ENCODE assay signal across 23 cellular contexts in genomic region chr14:104882991-104883660, GRCh38. TPM values are rescaled to one million over a fixed set of nuclear protein-coding genes. Genes with fewer than 3 reads are reported as not detected.
DNase-seq lines count a peak whose midpoint lies in the region; ATAC-seq, FAIRE-seq and TF ChIP-seq lines count a peak whose summit lies in the region.
"Had no signal": no experiment of that assay in that cellular context is flagged by ENCODE, and none has a peak within 500 bp of the region (broad histone marks: within the 10 kb centered on the region; RNA-seq: fewer than 3 reads in every experiment).

No MANE protein-coding gene starts in this region.

- H3K9me3 Mint-ChIP-seq in chondrocyte (ENCODE audit: low read depth) = no peaks in the 10 kb centered on the region
- H3K9me3 Mint-ChIP-seq: activated naive CD4-positive, alpha-beta T cell treated with anti-CD3 and anti-CD28 coated beads, Interleukin-2, amount 50 U/mL, for 72 hours; activated T-helper 2 cell treated with anti-CD3 and anti-CD28 coated beads, Interferon-gamma antibody, Interleukin-2, Interleukin-4, amounts not matched to agents 10 μg/mL and 5 μg/mL and 100 μg/mL, durations not matched to agents 14 hours and 24 hours and 36 hours; H9; naive thymus-derived CD8-positive, alpha-beta T cell; stimulated activated naive CD8-positive, alpha-beta T cell treated with anti-CD3 and anti-CD28 coated beads, Interleukin-15, Interleukin-2, amounts not matched to agents 100 ng/mL and 50 ng/mL, for 24 hours had no signal

- H3K27me3 Mint-ChIP-seq in chondrocyte (ENCODE audit: low read depth) = no peaks in the 10 kb centered on the region
- H3K27me3 Mint-ChIP-seq: stimulated activated naive CD8-positive, alpha-beta T cell treated with anti-CD3 and anti-CD28 coated beads, Interleukin-15, Interleukin-2, amounts not matched to agents 100 ng/mL and 50 ng/mL, for 24 hours had no signal

- FAIRE-seq in HepG2 (lab: Jason Lieb, UNC) = no peak
- FAIRE-seq: GM12892, RCC 7860 had no signal

- CTCF ChIA-PET in HepG2 (lab: Yijun Ruan, JAX; ENCODE audit: low intra/inter-chr PET ratio, low total read pairs) = no interaction called here

- no peak for ATAC-seq in HepG2
- ATAC-seq in right lobe of liver = no peak
- no peak for ATAC-seq in GM18502 (IDR thresholded peaks at IDR 0.05; ENCODE audit: poor library complexity, unreplicated experiment)
- ATAC-seq: naive thymus-derived CD8-positive, alpha-beta T cell had no signal

- intact Hi-C loops in HepG2 (cut with micrococcal nuclease; ENCODE audit: unreplicated experiment) (no loop called here), right lobe of liver (cut with DNase I) (no loop called here)

- no peaks in the 10 kb centered on the region for H3K4me1 Mint-ChIP-seq in chondrocyte (ENCODE audit: low read depth)

- no peaks in the 10 kb centered on the region for H4K20me1 ChIP-seq in HepG2 (ENCODE audit: insufficient read depth, low read length)

- H3K9ac ChIP-seq in HepG2 (ENCODE audit: insufficient read depth, low read depth, low read length) = no peak overlapping the region
- H3K9ac ChIP-seq: KMS-11 had no signal

- no peak for TF ChIP-seq CTCF in HepG2 (CRISPR knock-in tag; IDR thresholded peaks at IDR 0.05)
- no peak for TF ChIP-seq CTCF in right lobe of liver (IDR thresholded peaks at IDR 0.05)
- TF ChIP-seq CTCF in chondrocyte (IDR thresholded peaks at IDR 0.05) = no peak

- TF ChIP-seq EP300 in HepG2 (IDR thresholded peaks at IDR 0.05; ENCODE audit: low read depth in 2 of 2, low read length in 2 of 2) (no peak), HepG2 (CRISPR knock-in tag; IDR thresholded peaks at IDR 0.05; ENCODE audit: borderline replicate concordance) (no peak)

- POLR2A ChIA-PET in HepG2 (lab: Yijun Ruan, JAX) = no interaction called here

- no peak overlapping the region for H3K4me3 Mint-ChIP-seq in chondrocyte (ENCODE audit: unreplicated experiment)
- H3K4me3 Mint-ChIP-seq: H9; naive thymus-derived CD8-positive, alpha-beta T cell; stimulated activated naive CD8-positive, alpha-beta T cell treated with anti-CD3 and anti-CD28 coated beads, Interleukin-15, Interleukin-2, amounts not matched to agents 100 ng/mL and 50 ng/mL, for 24 hours had no signal

- H3K4me1 ChIP-seq in HepG2 (ENCODE audit: insufficient read depth, low read length) = no peaks in the 10 kb centered on the region
- H3K4me1 ChIP-seq in right lobe of liver = no peaks in the 10 kb centered on the region

- no peak overlapping the region for H2AFZ ChIP-seq in HepG2 (ENCODE audit: low read length)

- no peak overlapping the region for H3K4me3 ChIP-seq in HepG2 (replicated peaks in 1 of 3; ENCODE audit: insufficient read depth in 1 of 3, low read depth in 2 of 3, low read length in 3 of 3)
- no peak overlapping the region for H3K4me3 ChIP-seq in right lobe of liver
- H3K4me3 ChIP-seq: SJCRH30, thoracic aorta had no signal

- no peak for TF ChIP-seq POLR2A in HepG2 (IDR thresholded peaks at IDR 0.05; ENCODE audit: insufficient read depth in 1 of 2, low read depth in 2 of 2, low read length in 2 of 2)
- no peak for TF ChIP-seq POLR2A in right lobe of liver (IDR thresholded peaks at IDR 0.05)

- in situ Hi-C loops in HepG2 (cut with HindIII; ENCODE audit: extremely low pct_ligation_motif_present, low pct_unique_long_range_greater_than_20kb) = no loop called here

- no peak overlapping the region for H3K27ac Mint-ChIP-seq in chondrocyte (ENCODE audit: unreplicated experiment)
- H3K27ac Mint-ChIP-seq: activated naive CD4-positive, alpha-beta T cell treated with anti-CD3 and anti-CD28 coated beads, Interleukin-2, amount 50 U/mL, for 72 hours; activated T-helper 2 cell treated with anti-CD3 and anti-CD28 coated beads, Interferon-gamma antibody, Interleukin-2, Interleukin-4, amounts not matched to agents 10 μg/mL and 5 μg/mL and 100 μg/mL, durations not matched to agents 14 hours and 24 hours and 36 hours; H9; naive thymus-derived CD8-positive, alpha-beta T cell; stimulated activated naive CD8-positive, alpha-beta T cell treated with anti-CD3 and anti-CD28 coated beads, Interleukin-15, Interleukin-2, amounts not matched to agents 100 ng/mL and 50 ng/mL, for 24 hours had no signal

- H3K36me3 ChIP-seq in HepG2 (replicated peaks in 1 of 2; ENCODE audit: control insufficient read depth in 1 of 2, insufficient read depth in 2 of 2, low read length in 2 of 2) = peaks cover 15 to 26% of the 10 kb centered on the region in 2 experiments; a peak in 3 of 5 replicates
- H3K36me3 ChIP-seq in right lobe of liver = peaks cover 0 to 29% (median 0%) of the 10 kb centered on the region in 4 donors
- H3K36me3 ChIP-seq: SJCRH30 had no signal

- BruUV-seq in HepG2 (replicated peaks; lab: Mats Ljungman, UMichigan) = no TSS peak

- H3K79me2 ChIP-seq in HepG2 (ENCODE audit: insufficient read depth, low read length) = no peaks in the 10 kb centered on the region

- H3K27me3 ChIP-seq in HepG2 (ENCODE audit: control insufficient read depth in 1 of 2, insufficient read depth in 2 of 2, low read length in 2 of 2) = no peaks in the 10 kb centered on the region
- H3K27me3 ChIP-seq in right lobe of liver = no peaks in the 10 kb centered on the region

- DNase-seq in HepG2 (ENCODE audit: low spot score) (no peak), right lobe of liver (no peak), chondrocyte (ENCODE audit: low spot score) (peak; percentile 84), iPS-NIHi11 (ENCODE audit: low spot score) (peak; percentile 11), NCI-H128 (lab: John Stamatoyannopoulos, UW; ENCODE audit: unreplicated experiment) (no peak), ecto neural progenitor cell (ENCODE audit: low spot score) (no peak)
- DNase-seq: amygdala, midbrain, NCI-H1417 treated with DMSO at 0.1 percent for 48 hours, NCI-H2081 treated with DMSO at 0.1 percent for 48 hours, SW 1271, T-helper 9 cell had no signal

- no peak overlapping the region for H3K4me2 ChIP-seq in HepG2 (ENCODE audit: low read depth, low read length)
- H3K4me2 ChIP-seq: KMS-11 had no signal

- no peak for TF ChIP-seq RAD21 in HepG2 (CRISPR knock-in tag; IDR thresholded peaks at IDR 0.05)

- H3K9me3 ChIP-seq in HepG2 (ENCODE audit: low read length) (no peaks in the 10 kb centered on the region), right lobe of liver (no peaks in the 10 kb centered on the region)
- H3K9me3 ChIP-seq: SJCRH30, thoracic aorta had no signal

- WGBS in HepG2 (ENCODE audit: low lambda C conversion rate) = 95% methylated on average over 16 of the region's 38 CpGs
- WGBS in right lobe of liver (ENCODE audit: insufficient coverage, low coverage, low lambda C conversion rate, missing lambda C conversion rate) = 20% methylated on average over 1 of the region's 38 CpGs

- H3K27ac ChIP-seq in HepG2 (ENCODE audit: extremely low read length, insufficient read depth, low read length) = no peak overlapping the region
- no peak overlapping the region for H3K27ac ChIP-seq in right lobe of liver
- H3K27ac ChIP-seq: KMS-11, SJCRH30, thoracic aorta had no signal

- H3K36me3 Mint-ChIP-seq in chondrocyte (ENCODE audit: low read depth) = peaks cover 11% of the 10 kb centered on the region
- H3K36me3 Mint-ChIP-seq: activated naive CD4-positive, alpha-beta T cell treated with anti-CD3 and anti-CD28 coated beads, Interleukin-2, amount 50 U/mL, for 72 hours; naive thymus-derived CD8-positive, alpha-beta T cell had no signal

RNA-seq across cellular contexts. Expression of gene CEP170B, which starts 18.1 kb away (rescaled TPM):
- total RNA-seq in HepG2 (2016; rRNA removed; fragmentation: Illumina TruSeq; extraction: Trizol) = 4.4 and 8.8 TPM in 2 replicates
- total RNA-seq in HepG2 (2016; cell fraction: cytosol; rRNA removed; fragmentation: Illumina TruSeq; extraction: Trizol; ENCODE audit: low read depth) = 1.9 and 3.8 TPM in 2 replicates
- total RNA-seq in HepG2 (2016; cell fraction: insoluble cytoplasmic fraction; rRNA removed; fragmentation: Illumina TruSeq; extraction: Trizol) = 3.5 and 8.9 TPM in 2 replicates
- total RNA-seq in HepG2 (2016; cell fraction: membrane; rRNA removed; fragmentation: Illumina TruSeq; extraction: Trizol) = 2.8 and 3.2 TPM in 2 replicates
- 7.2 and 8.8 TPM in 2 replicates for total RNA-seq in HepG2 (2016; cell fraction: nucleus; rRNA removed; fragmentation: Illumina TruSeq; extraction: Trizol)
- polyA plus RNA-seq in HepG2 (2011; rRNA removed) = 4.3 and 6.2 TPM in 2 replicates
- 3.5 and 4.9 TPM in 2 replicates for polyA plus RNA-seq in HepG2 (2011; cell fraction: cytosol; rRNA removed)
- 25.2 and 37.7 TPM in 2 replicates for polyA plus RNA-seq in HepG2 (2011; cell fraction: nucleus; rRNA removed)
- 7.4 and 10.5 TPM in 2 replicates for polyA plus RNA-seq in HepG2 (2012)
- polyA plus RNA-seq in HepG2 (2016; cell fraction: cytosol; fragmentation: Illumina TruSeq; extraction: Trizol; ENCODE audit: low read depth) = 0.50 and 0.58 TPM in 2 replicates
- 4.9 and 7.1 TPM in 2 replicates for polyA plus RNA-seq in HepG2 (2016; cell fraction: insoluble cytoplasmic fraction; fragmentation: Illumina TruSeq; extraction: Trizol; ENCODE audit: low read depth)
- 1.8 and 2.2 TPM in 2 replicates for polyA plus RNA-seq in HepG2 (2016; cell fraction: membrane; fragmentation: Illumina TruSeq; extraction: Trizol; ENCODE audit: low read depth)
- 43.8 and 50.2 TPM in 2 replicates for polyA plus RNA-seq in HepG2 (2016; cell fraction: nucleus; fragmentation: Illumina TruSeq; extraction: Trizol; ENCODE audit: insufficient read depth, low read depth)
- 6.4 and 7.9 TPM in 2 replicates for polyA minus RNA-seq in HepG2 (2011; rRNA and poly(A)+ RNA removed; ENCODE audit: low replicate concordance)
- 4.6 and 7.0 TPM in 2 replicates for polyA minus RNA-seq in HepG2 (2011; cell fraction: cytosol; rRNA and poly(A)+ RNA removed)
- 4.1 and 5.7 TPM in 2 replicates for polyA minus RNA-seq in HepG2 (2011; cell fraction: nucleus; rRNA and poly(A)+ RNA removed)
- total RNA-seq in right lobe of liver = 10 to 100 TPM; 13.2 to 22.4 (median 16.8) TPM
- 31.7 to 39.6 TPM (median 39.2 TPM) in 3 replicates for total RNA-seq in chondrocyte

RNA-seq across cellular contexts. Expression of gene PLD4, which starts 41.6 kb away (rescaled TPM):
- total RNA-seq in HepG2 (2016; rRNA removed; fragmentation: Illumina TruSeq; extraction: Trizol) (not detected in 2 replicates), right lobe of liver (under 1 TPM in 4 of 6 experiments, not detected in 2; 0.12 to 0.49 (median 0.33) TPM), chondrocyte (0.07 to 0.10 TPM in 2 of 3 replicates, not detected in the other)
- total RNA-seq in HepG2 (2016; cell fraction: cytosol; rRNA removed; fragmentation: Illumina TruSeq; extraction: Trizol; ENCODE audit: low read depth) = not detected in 2 replicates
- total RNA-seq in HepG2 (2016; cell fraction: insoluble cytoplasmic fraction; rRNA removed; fragmentation: Illumina TruSeq; extraction: Trizol) = not detected in 2 replicates
- total RNA-seq in HepG2 (2016; cell fraction: membrane; rRNA removed; fragmentation: Illumina TruSeq; extraction: Trizol) = not detected in 2 replicates
- not detected in 2 replicates for total RNA-seq in HepG2 (2016; cell fraction: nucleus; rRNA removed; fragmentation: Illumina TruSeq; extraction: Trizol)
- polyA plus RNA-seq in HepG2 (2011; rRNA removed) = not detected in 2 replicates
- polyA plus RNA-seq in HepG2 (2011; cell fraction: cytosol; rRNA removed) = not detected in 2 replicates
- not detected in 2 replicates for polyA plus RNA-seq in HepG2 (2011; cell fraction: nucleus; rRNA removed)
- polyA plus RNA-seq in HepG2 (2012) = not detected in 2 replicates
- not detected in 2 replicates for polyA plus RNA-seq in HepG2 (2016; cell fraction: cytosol; fragmentation: Illumina TruSeq; extraction: Trizol; ENCODE audit: low read depth)
- not detected in 2 replicates for polyA plus RNA-seq in HepG2 (2016; cell fraction: insoluble cytoplasmic fraction; fragmentation: Illumina TruSeq; extraction: Trizol; ENCODE audit: low read depth)
- not detected in 2 replicates for polyA plus RNA-seq in HepG2 (2016; cell fraction: membrane; fragmentation: Illumina TruSeq; extraction: Trizol; ENCODE audit: low read depth)
- polyA plus RNA-seq in HepG2 (2016; cell fraction: nucleus; fragmentation: Illumina TruSeq; extraction: Trizol; ENCODE audit: insufficient read depth, low read depth) = not detected in 2 replicates
- polyA minus RNA-seq in HepG2 (2011; rRNA and poly(A)+ RNA removed; ENCODE audit: low replicate concordance) = 0.02 TPM in 1 of 2 replicates, not detected in the other
- not detected in 2 replicates for polyA minus RNA-seq in HepG2 (2011; cell fraction: cytosol; rRNA and poly(A)+ RNA removed)
- not detected in 2 replicates for polyA minus RNA-seq in HepG2 (2011; cell fraction: nucleus; rRNA and poly(A)+ RNA removed)
- total RNA-seq: H9, SJCRH30 had no signal

Comparison
In these comparisons a context has a peak if more than half of its experiments do, and no peak if none do; other contexts are left out.
1. DNase-seq: peak in chondrocyte (single experiment) and iPS-NIHi11 (single experiment); none in HepG2 (single experiment), right lobe of liver (0 of 3), NCI-H128 (single experiment) and ecto neural progenitor cell (single experiment).